In the genomic region with DNA sequence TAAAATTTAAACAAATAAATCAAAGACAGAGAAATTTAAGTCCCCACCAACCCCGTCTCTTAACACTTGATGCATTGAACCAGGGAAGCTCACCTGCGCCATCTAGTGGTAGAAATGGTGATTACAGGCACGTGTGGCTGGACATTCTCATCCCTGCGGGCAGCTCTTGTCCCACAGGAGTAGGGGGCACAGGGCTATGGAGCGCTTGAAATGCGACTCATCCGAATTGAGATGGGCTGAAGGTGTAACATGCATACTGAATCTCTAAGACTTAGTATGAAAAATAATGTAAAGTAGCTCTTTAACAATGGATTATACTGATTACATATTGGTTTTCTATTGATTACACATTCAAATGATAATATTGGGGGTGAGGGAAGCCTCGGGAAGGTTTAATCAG, we compare ENCODE assay signal across 8 cellular contexts. TPM values are rescaled to one million over a fixed set of nuclear protein-coding genes. Genes with fewer than 3 reads are reported as not detected.
DNase-seq lines count a peak whose midpoint lies in the region; ATAC-seq and TF ChIP-seq lines count a peak whose summit lies in the region.

No MANE protein-coding gene starts in this region.

- no peaks in the 10 kb centered on the region for H3K4me1 Mint-ChIP-seq in neural crest cell

- DNase-seq in COLO668 (lab: John Stamatoyannopoulos, UW; ENCODE audit: unreplicated experiment), result peak; percentile 58
- DNase-seq in HK-2 (ENCODE audit: unreplicated experiment), result peak; percentile 81
- peak; percentile 73 for DNase-seq in activated T-cell treated with anti-CD3 and anti-CD28 coated beads, Interleukin-2, amount 50 U/mL, for 1 hour
- peak; percentile 58 for DNase-seq in fibroblast of gingiva (ENCODE audit: low read depth)
- DNase-seq in neural crest cell (ENCODE audit: low read depth, low spot score), result peak; percentile 93
- DNase-seq in thoracic aorta (ENCODE audit: low spot score), result no peak

- H3K4me3 ChIP-seq in thoracic aorta, result no peak overlapping the region

- H3K4me3 Mint-ChIP-seq in neural crest cell, result no peak overlapping the region

- no peak overlapping the region for H3K27ac ChIP-seq in thoracic aorta

- peak; percentile 99 for TF ChIP-seq CTCF in neural crest cell (conservative IDR thresholded peaks at IDR 0.05)
- peak; percentile 98 for TF ChIP-seq CTCF in thoracic aorta (IDR thresholded peaks at IDR 0.05)

- H3K27me3 Mint-ChIP-seq in neural crest cell (ENCODE audit: low read depth), result peaks cover 5% of the 10 kb centered on the region

- no peaks in the 10 kb centered on the region for H3K9me3 Mint-ChIP-seq in neural crest cell

- ATAC-seq in thoracic aorta (ENCODE audit: insufficient number of reproducible peaks, low FRiP score, low read depth) (peak; percentile 16), GM18520 (IDR thresholded peaks at IDR 0.05; ENCODE audit: unreplicated experiment) (no peak)

- H3K36me3 Mint-ChIP-seq in neural crest cell (ENCODE audit: low read depth), result no peaks in the 10 kb centered on the region

- H3K27me3 ChIP-seq in thoracic aorta (replicated peaks; ENCODE audit: insufficient read depth), result no peaks in the 10 kb centered on the region

- H3K4me1 ChIP-seq in thoracic aorta (ENCODE audit: control insufficient read depth in 1 of 2, low read depth in 2 of 2), result no peaks in the 10 kb centered on the region

- no peak overlapping the region for H3K27ac Mint-ChIP-seq in neural crest cell (ENCODE audit: unreplicated experiment)

- no peaks in the 10 kb centered on the region for H3K9me3 ChIP-seq in thoracic aorta

- H3K36me3 ChIP-seq in thoracic aorta, result no peaks in the 10 kb centered on the region

TF ChIP-seq in PFSK-1, 5 proteins besides CTCF, POLR2A, EP300 and RAD21:
- no peak for TF ChIP-seq FOXP2 (optimal IDR thresholded peaks at IDR 0.05; ENCODE audit: borderline replicate concordance, extremely low read depth, extremely low read length, insufficient read depth)
- TF ChIP-seq, protein P1, sequence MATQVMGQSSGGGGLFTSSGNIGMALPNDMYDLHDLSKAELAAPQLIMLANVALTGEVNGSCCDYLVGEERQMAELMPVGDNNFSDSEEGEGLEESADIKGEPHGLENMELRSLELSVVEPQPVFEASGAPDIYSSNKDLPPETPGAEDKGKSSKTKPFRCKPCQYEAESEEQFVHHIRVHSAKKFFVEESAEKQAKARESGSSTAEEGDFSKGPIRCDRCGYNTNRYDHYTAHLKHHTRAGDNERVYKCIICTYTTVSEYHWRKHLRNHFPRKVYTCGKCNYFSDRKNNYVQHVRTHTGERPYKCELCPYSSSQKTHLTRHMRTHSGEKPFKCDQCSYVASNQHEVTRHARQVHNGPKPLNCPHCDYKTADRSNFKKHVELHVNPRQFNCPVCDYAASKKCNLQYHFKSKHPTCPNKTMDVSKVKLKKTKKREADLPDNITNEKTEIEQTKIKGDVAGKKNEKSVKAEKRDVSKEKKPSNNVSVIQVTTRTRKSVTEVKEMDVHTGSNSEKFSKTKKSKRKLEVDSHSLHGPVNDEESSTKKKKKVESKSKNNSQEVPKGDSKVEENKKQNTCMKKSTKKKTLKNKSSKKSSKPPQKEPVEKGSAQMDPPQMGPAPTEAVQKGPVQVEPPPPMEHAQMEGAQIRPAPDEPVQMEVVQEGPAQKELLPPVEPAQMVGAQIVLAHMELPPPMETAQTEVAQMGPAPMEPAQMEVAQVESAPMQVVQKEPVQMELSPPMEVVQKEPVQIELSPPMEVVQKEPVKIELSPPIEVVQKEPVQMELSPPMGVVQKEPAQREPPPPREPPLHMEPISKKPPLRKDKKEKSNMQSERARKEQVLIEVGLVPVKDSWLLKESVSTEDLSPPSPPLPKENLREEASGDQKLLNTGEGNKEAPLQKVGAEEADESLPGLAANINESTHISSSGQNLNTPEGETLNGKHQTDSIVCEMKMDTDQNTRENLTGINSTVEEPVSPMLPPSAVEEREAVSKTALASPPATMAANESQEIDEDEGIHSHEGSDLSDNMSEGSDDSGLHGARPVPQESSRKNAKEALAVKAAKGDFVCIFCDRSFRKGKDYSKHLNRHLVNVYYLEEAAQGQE (IDR thresholded peaks at IDR 0.05; ENCODE audit: insufficient read depth in 1 of 2, low read depth in 2 of 2, low read length in 2 of 2), result peak; percentile 33 to 49; a peak in 1 of 4 replicates

RNA-seq across cellular contexts. Expression of a gene that starts 24.8 kb away (rescaled TPM):
- polyA plus RNA-seq in PFSK-1 (2012; ENCODE audit: insufficient read length, low read depth), result 0.10 TPM
- 9.7 and 10.6 TPM in 2 replicates for total RNA-seq in neural crest cell
- under 1 TPM; 0.14 to 0.35 TPM for total RNA-seq in thoracic aorta
